1 cellular context compared by ENCODE assay signal in genomic region chr2:178072383-178073301, GRCh38.
TF ChIP-seq lines count a peak whose summit lies in the region.

Gene PDE11A (minus strand): TSS chr2:178072777. CDS start chr2:178072437, 340 bp downstream.

TF ChIP-seq in HepG2, 621 proteins besides CTCF, POLR2A, EP300 and RAD21 (continued from another document and continues in another):
- TF ChIP-seq HMGXB3 (CRISPR knock-in tag; IDR thresholded peaks at IDR 0.05; ENCODE audit: borderline replicate concordance) (no peak), ZNF224 (CRISPR knock-in tag; IDR thresholded peaks at IDR 0.05) (no peak; the same call in 1 of the 2 replicates), KDM2A (CRISPR knock-in tag; IDR thresholded peaks at IDR 0.05; ENCODE audit: borderline replicate concordance, low read depth) (peak; percentile 89), MED8 (CRISPR knock-in tag; IDR thresholded peaks at IDR 0.05; ENCODE audit: insufficient replicate concordance) (no peak), ZBTB38 (CRISPR knock-in tag; IDR thresholded peaks at IDR 0.05) (peak; percentile 20; the same call in 1 of the 2 replicates), KMT2B (CRISPR knock-in tag; IDR thresholded peaks at IDR 0.05) (peak; percentile 91), ZFP36L2 (CRISPR knock-in tag; IDR thresholded peaks at IDR 0.05) (no peak), ZNF776 (CRISPR knock-in tag; IDR thresholded peaks at IDR 0.05) (no peak), ZKSCAN8 (CRISPR knock-in tag; IDR thresholded peaks at IDR 0.05; ENCODE audit: borderline replicate concordance) (peak; percentile 76; the same call in 1 of the 2 replicates), CBX5 (CRISPR knock-in tag; IDR thresholded peaks at IDR 0.05; ENCODE audit: borderline replicate concordance) (peak; percentile 98), ATF7-NPFF (CRISPR knock-in tag; IDR thresholded peaks at IDR 0.05; ENCODE audit: low read depth) (peak; percentile 74; the same call in 1 of the 2 replicates), ELF1 (CRISPR knock-in tag; IDR thresholded peaks at IDR 0.05) (peak; percentile 81), STAG1 (CRISPR knock-in tag; IDR thresholded peaks at IDR 0.05) (no peak), FLYWCH1 (CRISPR knock-in tag; IDR thresholded peaks at IDR 0.05) (no peak), NAIF1 (CRISPR knock-in tag; IDR thresholded peaks at IDR 0.05; ENCODE audit: borderline replicate concordance) (peak; percentile 82; the same call in 1 of the 2 replicates), ZNF83 (CRISPR knock-in tag; IDR thresholded peaks at IDR 0.05; ENCODE audit: borderline replicate concordance) (0 out of 2 replicates have a peak, but pooled peaks have one; percentile 12), HOXA7 (CRISPR knock-in tag; IDR thresholded peaks at IDR 0.05) (no peak), ZNF678 (CRISPR knock-in tag; IDR thresholded peaks at IDR 0.05) (peak; percentile 84), ZNF460 (CRISPR knock-in tag; IDR thresholded peaks at IDR 0.05; ENCODE audit: borderline replicate concordance) (no peak), NR2F6 (IDR thresholded peaks at IDR 0.05) (no peak), NR2F6 (CRISPR knock-in tag; IDR thresholded peaks at IDR 0.05) (peak; percentile 61; the same call in 1 of the 2 replicates), ZNF468 (CRISPR knock-in tag; IDR thresholded peaks at IDR 0.05) (no peak), NFYC (CRISPR knock-in tag; IDR thresholded peaks at IDR 0.05) (peak; percentile 42; the same call in 1 of the 2 replicates), STAT6 (CRISPR knock-in tag; IDR thresholded peaks at IDR 0.05; ENCODE audit: borderline replicate concordance) (peak; percentile 54; the same call in 1 of the 2 replicates), MBD4 (IDR thresholded peaks at IDR 0.05; ENCODE audit: borderline replicate concordance, low read length) (no peak), ZNF382 (CRISPR knock-in tag; IDR thresholded peaks at IDR 0.05; ENCODE audit: borderline replicate concordance) (no peak), ZFP36L1 (CRISPR knock-in tag; IDR thresholded peaks at IDR 0.05) (peak; percentile 51), HNRNPLL (IDR thresholded peaks at IDR 0.05; ENCODE audit: low read depth, low read length, poor library complexity, severe bottlenecking) (peak; percentile 91), ZNF879 (CRISPR knock-in tag; IDR thresholded peaks at IDR 0.05) (no peak), ZNF784 (CRISPR knock-in tag; IDR thresholded peaks at IDR 0.05; ENCODE audit: borderline replicate concordance) (0 out of 2 replicates have a peak, but pooled peaks have one; percentile 61), FIP1L1 (IDR thresholded peaks at IDR 0.05; ENCODE audit: borderline replicate concordance, insufficient read depth, low read depth, low read length) (peak; percentile 95; the same call in 1 of the 2 replicates), KDM3A (CRISPR knock-in tag; IDR thresholded peaks at IDR 0.05; ENCODE audit: low read depth) (peak; percentile 81; the same call in 1 of the 2 replicates), ZBTB43 (CRISPR knock-in tag; conservative IDR thresholded peaks at IDR 0.05) (no peak; the same call in 1 of the 2 replicates), ZNF713 (CRISPR knock-in tag; IDR thresholded peaks at IDR 0.05) (peak; percentile 49; the same call in 1 of the 2 replicates), HOXA3 (CRISPR knock-in tag; IDR thresholded peaks at IDR 0.05) (peak; percentile 74)
- TF ChIP-seq, protein P1, sequence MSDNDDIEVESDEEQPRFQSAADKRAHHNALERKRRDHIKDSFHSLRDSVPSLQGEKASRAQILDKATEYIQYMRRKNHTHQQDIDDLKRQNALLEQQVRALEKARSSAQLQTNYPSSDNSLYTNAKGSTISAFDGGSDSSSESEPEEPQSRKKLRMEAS (IDR thresholded peaks at IDR 0.05) = peak; percentile 89
- TF ChIP-seq, protein P2, sequence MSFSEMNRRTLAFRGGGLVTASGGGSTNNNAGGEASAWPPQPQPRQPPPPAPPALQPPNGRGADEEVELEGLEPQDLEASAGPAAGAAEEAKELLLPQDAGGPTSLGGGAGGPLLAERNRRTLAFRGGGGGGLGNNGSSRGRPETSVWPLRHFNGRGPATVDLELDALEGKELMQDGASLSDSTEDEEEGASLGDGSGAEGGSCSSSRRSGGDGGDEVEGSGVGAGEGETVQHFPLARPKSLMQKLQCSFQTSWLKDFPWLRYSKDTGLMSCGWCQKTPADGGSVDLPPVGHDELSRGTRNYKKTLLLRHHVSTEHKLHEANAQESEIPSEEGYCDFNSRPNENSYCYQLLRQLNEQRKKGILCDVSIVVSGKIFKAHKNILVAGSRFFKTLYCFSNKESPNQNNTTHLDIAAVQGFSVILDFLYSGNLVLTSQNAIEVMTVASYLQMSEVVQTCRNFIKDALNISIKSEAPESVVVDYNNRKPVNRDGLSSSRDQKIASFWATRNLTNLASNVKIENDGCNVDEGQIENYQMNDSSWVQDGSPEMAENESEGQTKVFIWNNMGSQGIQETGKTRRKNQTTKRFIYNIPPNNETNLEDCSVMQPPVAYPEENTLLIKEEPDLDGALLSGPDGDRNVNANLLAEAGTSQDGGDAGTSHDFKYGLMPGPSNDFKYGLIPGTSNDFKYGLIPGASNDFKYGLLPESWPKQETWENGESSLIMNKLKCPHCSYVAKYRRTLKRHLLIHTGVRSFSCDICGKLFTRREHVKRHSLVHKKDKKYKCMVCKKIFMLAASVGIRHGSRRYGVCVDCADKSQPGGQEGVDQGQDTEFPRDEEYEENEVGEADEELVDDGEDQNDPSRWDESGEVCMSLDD (CRISPR knock-in tag; IDR thresholded peaks at IDR 0.05; ENCODE audit: borderline replicate concordance) = no peak
- TF ChIP-seq, protein P3, sequence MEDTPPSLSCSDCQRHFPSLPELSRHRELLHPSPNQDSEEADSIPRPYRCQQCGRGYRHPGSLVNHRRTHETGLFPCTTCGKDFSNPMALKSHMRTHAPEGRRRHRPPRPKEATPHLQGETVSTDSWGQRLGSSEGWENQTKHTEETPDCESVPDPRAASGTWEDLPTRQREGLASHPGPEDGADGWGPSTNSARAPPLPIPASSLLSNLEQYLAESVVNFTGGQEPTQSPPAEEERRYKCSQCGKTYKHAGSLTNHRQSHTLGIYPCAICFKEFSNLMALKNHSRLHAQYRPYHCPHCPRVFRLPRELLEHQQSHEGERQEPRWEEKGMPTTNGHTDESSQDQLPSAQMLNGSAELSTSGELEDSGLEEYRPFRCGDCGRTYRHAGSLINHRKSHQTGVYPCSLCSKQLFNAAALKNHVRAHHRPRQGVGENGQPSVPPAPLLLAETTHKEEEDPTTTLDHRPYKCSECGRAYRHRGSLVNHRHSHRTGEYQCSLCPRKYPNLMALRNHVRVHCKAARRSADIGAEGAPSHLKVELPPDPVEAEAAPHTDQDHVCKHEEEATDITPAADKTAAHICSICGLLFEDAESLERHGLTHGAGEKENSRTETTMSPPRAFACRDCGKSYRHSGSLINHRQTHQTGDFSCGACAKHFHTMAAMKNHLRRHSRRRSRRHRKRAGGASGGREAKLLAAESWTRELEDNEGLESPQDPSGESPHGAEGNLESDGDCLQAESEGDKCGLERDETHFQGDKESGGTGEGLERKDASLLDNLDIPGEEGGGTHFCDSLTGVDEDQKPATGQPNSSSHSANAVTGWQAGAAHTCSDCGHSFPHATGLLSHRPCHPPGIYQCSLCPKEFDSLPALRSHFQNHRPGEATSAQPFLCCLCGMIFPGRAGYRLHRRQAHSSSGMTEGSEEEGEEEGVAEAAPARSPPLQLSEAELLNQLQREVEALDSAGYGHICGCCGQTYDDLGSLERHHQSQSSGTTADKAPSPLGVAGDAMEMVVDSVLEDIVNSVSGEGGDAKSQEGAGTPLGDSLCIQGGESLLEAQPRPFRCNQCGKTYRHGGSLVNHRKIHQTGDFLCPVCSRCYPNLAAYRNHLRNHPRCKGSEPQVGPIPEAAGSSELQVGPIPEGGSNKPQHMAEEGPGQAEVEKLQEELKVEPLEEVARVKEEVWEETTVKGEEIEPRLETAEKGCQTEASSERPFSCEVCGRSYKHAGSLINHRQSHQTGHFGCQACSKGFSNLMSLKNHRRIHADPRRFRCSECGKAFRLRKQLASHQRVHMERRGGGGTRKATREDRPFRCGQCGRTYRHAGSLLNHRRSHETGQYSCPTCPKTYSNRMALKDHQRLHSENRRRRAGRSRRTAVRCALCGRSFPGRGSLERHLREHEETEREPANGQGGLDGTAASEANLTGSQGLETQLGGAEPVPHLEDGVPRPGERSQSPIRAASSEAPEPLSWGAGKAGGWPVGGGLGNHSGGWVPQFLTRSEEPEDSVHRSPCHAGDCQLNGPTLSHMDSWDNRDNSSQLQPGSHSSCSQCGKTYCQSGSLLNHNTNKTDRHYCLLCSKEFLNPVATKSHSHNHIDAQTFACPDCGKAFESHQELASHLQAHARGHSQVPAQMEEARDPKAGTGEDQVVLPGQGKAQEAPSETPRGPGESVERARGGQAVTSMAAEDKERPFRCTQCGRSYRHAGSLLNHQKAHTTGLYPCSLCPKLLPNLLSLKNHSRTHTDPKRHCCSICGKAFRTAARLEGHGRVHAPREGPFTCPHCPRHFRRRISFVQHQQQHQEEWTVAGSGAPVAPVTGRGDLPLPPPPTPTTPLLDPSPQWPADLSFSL (CRISPR knock-in tag; IDR thresholded peaks at IDR 0.05) = no peak
- TF ChIP-seq, protein P4, sequence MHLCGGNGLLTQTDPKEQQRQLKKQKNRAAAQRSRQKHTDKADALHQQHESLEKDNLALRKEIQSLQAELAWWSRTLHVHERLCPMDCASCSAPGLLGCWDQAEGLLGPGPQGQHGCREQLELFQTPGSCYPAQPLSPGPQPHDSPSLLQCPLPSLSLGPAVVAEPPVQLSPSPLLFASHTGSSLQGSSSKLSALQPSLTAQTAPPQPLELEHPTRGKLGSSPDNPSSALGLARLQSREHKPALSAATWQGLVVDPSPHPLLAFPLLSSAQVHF (CRISPR knock-in tag; IDR thresholded peaks at IDR 0.05) = 0 out of 2 replicates have a peak, but pooled peaks have one; percentile 50
